In the genomic region with DNA sequence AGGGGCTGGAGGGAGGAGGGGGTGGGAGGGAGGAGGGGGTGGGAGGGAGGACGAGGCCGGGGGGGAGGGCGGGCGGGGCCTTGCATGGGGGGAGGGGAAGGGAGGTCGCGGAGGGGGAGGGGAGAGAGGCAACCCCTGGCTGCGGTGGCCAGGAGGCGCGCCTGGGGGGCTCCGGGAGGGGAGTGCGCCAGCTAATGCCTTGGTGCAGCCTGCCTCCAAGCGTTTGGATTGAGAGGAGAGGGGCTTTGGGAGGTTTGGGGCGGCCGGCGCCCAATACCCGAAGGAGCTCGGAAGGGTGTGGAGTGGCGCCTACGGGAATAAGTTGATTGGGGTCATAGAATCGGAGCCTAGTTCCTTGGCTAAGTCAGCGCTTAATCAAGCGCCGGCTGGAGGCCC, we compare ENCODE assay signal across 2 cellular contexts.
A peak's percentile ranks its signal among the peaks of the same experiment; 100 is the strongest.
TF ChIP-seq lines count a peak whose summit lies in the region.

No MANE protein-coding gene starts in this region.

TF ChIP-seq in IMR-90, 13 proteins besides CTCF, POLR2A, EP300 and RAD21:
- TF ChIP-seq MXI1 (IDR thresholded peaks at IDR 0.05; ENCODE audit: borderline replicate concordance, low read depth, low read length): no peak
- no peak for TF ChIP-seq SMC3 (IDR thresholded peaks at IDR 0.05; ENCODE audit: low read depth, low read length)
- no peak for TF ChIP-seq CHD1 (IDR thresholded peaks at IDR 0.05; ENCODE audit: low read depth, low read length)
- no peak for TF ChIP-seq RFX5 (IDR thresholded peaks at IDR 0.05; ENCODE audit: low read depth, low read length)
- TF ChIP-seq, protein P1, sequence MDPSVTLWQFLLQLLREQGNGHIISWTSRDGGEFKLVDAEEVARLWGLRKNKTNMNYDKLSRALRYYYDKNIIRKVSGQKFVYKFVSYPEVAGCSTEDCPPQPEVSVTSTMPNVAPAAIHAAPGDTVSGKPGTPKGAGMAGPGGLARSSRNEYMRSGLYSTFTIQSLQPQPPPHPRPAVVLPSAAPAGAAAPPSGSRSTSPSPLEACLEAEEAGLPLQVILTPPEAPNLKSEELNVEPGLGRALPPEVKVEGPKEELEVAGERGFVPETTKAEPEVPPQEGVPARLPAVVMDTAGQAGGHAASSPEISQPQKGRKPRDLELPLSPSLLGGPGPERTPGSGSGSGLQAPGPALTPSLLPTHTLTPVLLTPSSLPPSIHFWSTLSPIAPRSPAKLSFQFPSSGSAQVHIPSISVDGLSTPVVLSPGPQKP (IDR thresholded peaks at IDR 0.05; ENCODE audit: borderline replicate concordance, low read depth, low read length): no peak
- TF ChIP-seq MAFK (IDR thresholded peaks at IDR 0.05; ENCODE audit: low read depth, low read length): no peak
- TF ChIP-seq, protein P2, sequence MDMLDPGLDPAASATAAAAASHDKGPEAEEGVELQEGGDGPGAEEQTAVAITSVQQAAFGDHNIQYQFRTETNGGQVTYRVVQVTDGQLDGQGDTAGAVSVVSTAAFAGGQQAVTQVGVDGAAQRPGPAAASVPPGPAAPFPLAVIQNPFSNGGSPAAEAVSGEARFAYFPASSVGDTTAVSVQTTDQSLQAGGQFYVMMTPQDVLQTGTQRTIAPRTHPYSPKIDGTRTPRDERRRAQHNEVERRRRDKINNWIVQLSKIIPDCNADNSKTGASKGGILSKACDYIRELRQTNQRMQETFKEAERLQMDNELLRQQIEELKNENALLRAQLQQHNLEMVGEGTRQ (IDR thresholded peaks at IDR 0.05; ENCODE audit: low read depth, low read length): no peak
- TF ChIP-seq BHLHE40 (IDR thresholded peaks at IDR 0.05; ENCODE audit: low read depth, low read length): no peak
- no peak for TF ChIP-seq FOS (IDR thresholded peaks at IDR 0.05; ENCODE audit: low read depth, low read length)
- TF ChIP-seq RCOR1 (IDR thresholded peaks at IDR 0.05; ENCODE audit: insufficient replicate concordance, low read length): no peak
- no peak for TF ChIP-seq CEBPB (IDR thresholded peaks at IDR 0.05; ENCODE audit: low read depth, low read length)
- TF ChIP-seq NFE2L2 (IDR thresholded peaks at IDR 0.05; ENCODE audit: low read depth, low read length): no peak
- TF ChIP-seq MAZ (IDR thresholded peaks at IDR 0.05; ENCODE audit: borderline replicate concordance, low read depth, low read length): no peak
TF ChIP-seq in IMR-90: peak in this region for 0.

TF ChIP-seq in HepG2, 621 proteins besides CTCF, POLR2A, EP300 and RAD21 (continues in another document):
- TF ChIP-seq MTF1 (CRISPR knock-in tag; IDR thresholded peaks at IDR 0.05): no peak
- no peak for TF ChIP-seq MEF2D (CRISPR knock-in tag; IDR thresholded peaks at IDR 0.05)
- no peak for TF ChIP-seq ZZZ3 (CRISPR knock-in tag; IDR thresholded peaks at IDR 0.05; ENCODE audit: borderline replicate concordance)
- no peak for TF ChIP-seq ZSCAN20 (CRISPR knock-in tag; IDR thresholded peaks at IDR 0.05; ENCODE audit: borderline replicate concordance)
- TF ChIP-seq, protein P3, sequence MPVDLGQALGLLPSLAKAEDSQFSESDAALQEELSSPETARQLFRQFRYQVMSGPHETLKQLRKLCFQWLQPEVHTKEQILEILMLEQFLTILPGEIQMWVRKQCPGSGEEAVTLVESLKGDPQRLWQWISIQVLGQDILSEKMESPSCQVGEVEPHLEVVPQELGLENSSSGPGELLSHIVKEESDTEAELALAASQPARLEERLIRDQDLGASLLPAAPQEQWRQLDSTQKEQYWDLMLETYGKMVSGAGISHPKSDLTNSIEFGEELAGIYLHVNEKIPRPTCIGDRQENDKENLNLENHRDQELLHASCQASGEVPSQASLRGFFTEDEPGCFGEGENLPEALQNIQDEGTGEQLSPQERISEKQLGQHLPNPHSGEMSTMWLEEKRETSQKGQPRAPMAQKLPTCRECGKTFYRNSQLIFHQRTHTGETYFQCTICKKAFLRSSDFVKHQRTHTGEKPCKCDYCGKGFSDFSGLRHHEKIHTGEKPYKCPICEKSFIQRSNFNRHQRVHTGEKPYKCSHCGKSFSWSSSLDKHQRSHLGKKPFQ (CRISPR knock-in tag; IDR thresholded peaks at IDR 0.05; ENCODE audit: insufficient replicate concordance): peak; percentile 8
- TF ChIP-seq ZNF550 (CRISPR knock-in tag; IDR thresholded peaks at IDR 0.05; ENCODE audit: borderline replicate concordance): no peak
- no peak for TF ChIP-seq ZNF878 (CRISPR knock-in tag; IDR thresholded peaks at IDR 0.05)
- no peak for TF ChIP-seq GABPA (IDR thresholded peaks at IDR 0.05; ENCODE audit: low read depth, low read length)
- TF ChIP-seq GABPA (CRISPR knock-in tag; IDR thresholded peaks at IDR 0.05; ENCODE audit: low read depth): 0 out of 2 replicates have a peak, but pooled peaks have one; percentile 14
- TF ChIP-seq ZSCAN30 (CRISPR knock-in tag; IDR thresholded peaks at IDR 0.05): no peak
- 0 out of 2 replicates have a peak, but pooled peaks have one; percentile 5 for TF ChIP-seq HOXA5 (CRISPR knock-in tag; IDR thresholded peaks at IDR 0.05)
- TF ChIP-seq ZC3H13 (CRISPR knock-in tag; IDR thresholded peaks at IDR 0.05): no peak
- TF ChIP-seq ZFP41 (CRISPR knock-in tag; IDR thresholded peaks at IDR 0.05; ENCODE audit: borderline replicate concordance): no peak
- TF ChIP-seq KMT2A (CRISPR knock-in tag; IDR thresholded peaks at IDR 0.05): no peak
- peak; percentile 3; the same call in 1 of the 2 replicates for TF ChIP-seq EEA1 (CRISPR knock-in tag; IDR thresholded peaks at IDR 0.05; ENCODE audit: borderline replicate concordance)
- peak; percentile 6 for TF ChIP-seq RBM39 (IDR thresholded peaks at IDR 0.05; ENCODE audit: low read depth, low read length, poor library complexity, severe bottlenecking)
- TF ChIP-seq ZMYM2 (CRISPR knock-in tag; IDR thresholded peaks at IDR 0.05): no peak
- TF ChIP-seq ZBTB42 (CRISPR knock-in tag; IDR thresholded peaks at IDR 0.05): 0 out of 2 replicates have a peak, but pooled peaks have one; percentile 34
- no peak for TF ChIP-seq CBX1 (IDR thresholded peaks at IDR 0.05; ENCODE audit: low read depth)
- TF ChIP-seq FOXK1 (CRISPR knock-in tag; IDR thresholded peaks at IDR 0.05; ENCODE audit: borderline replicate concordance, low read depth): no peak
- no peak for TF ChIP-seq PRMT3 (CRISPR knock-in tag; IDR thresholded peaks at IDR 0.05; ENCODE audit: borderline replicate concordance, low read depth)
- TF ChIP-seq MAF1 (CRISPR knock-in tag; IDR thresholded peaks at IDR 0.05; ENCODE audit: borderline replicate concordance): no peak
- no peak for TF ChIP-seq JDP2 (CRISPR knock-in tag; IDR thresholded peaks at IDR 0.05; ENCODE audit: borderline replicate concordance)
- TF ChIP-seq, protein P4, sequence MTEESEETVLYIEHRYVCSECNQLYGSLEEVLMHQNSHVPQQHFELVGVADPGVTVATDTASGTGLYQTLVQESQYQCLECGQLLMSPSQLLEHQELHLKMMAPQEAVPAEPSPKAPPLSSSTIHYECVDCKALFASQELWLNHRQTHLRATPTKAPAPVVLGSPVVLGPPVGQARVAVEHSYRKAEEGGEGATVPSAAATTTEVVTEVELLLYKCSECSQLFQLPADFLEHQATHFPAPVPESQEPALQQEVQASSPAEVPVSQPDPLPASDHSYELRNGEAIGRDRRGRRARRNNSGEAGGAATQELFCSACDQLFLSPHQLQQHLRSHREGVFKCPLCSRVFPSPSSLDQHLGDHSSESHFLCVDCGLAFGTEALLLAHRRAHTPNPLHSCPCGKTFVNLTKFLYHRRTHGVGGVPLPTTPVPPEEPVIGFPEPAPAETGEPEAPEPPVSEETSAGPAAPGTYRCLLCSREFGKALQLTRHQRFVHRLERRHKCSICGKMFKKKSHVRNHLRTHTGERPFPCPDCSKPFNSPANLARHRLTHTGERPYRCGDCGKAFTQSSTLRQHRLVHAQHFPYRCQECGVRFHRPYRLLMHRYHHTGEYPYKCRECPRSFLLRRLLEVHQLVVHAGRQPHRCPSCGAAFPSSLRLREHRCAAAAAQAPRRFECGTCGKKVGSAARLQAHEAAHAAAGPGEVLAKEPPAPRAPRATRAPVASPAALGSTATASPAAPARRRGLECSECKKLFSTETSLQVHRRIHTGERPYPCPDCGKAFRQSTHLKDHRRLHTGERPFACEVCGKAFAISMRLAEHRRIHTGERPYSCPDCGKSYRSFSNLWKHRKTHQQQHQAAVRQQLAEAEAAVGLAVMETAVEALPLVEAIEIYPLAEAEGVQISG (CRISPR knock-in tag; IDR thresholded peaks at IDR 0.05): no peak
- peak; percentile 86; the same call in 1 of the 2 replicates for TF ChIP-seq PCBP1 (IDR thresholded peaks at IDR 0.05; ENCODE audit: borderline replicate concordance, low read depth, low read length)
- TF ChIP-seq PRPF4 (IDR thresholded peaks at IDR 0.05; ENCODE audit: low read depth, low read length, poor library complexity, severe bottlenecking): peak; percentile 38
- TF ChIP-seq, protein P5, sequence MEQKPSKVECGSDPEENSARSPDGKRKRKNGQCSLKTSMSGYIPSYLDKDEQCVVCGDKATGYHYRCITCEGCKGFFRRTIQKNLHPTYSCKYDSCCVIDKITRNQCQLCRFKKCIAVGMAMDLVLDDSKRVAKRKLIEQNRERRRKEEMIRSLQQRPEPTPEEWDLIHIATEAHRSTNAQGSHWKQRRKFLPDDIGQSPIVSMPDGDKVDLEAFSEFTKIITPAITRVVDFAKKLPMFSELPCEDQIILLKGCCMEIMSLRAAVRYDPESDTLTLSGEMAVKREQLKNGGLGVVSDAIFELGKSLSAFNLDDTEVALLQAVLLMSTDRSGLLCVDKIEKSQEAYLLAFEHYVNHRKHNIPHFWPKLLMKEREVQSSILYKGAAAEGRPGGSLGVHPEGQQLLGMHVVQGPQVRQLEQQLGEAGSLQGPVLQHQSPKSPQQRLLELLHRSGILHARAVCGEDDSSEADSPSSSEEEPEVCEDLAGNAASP (CRISPR knock-in tag; IDR thresholded peaks at IDR 0.05; ENCODE audit: borderline replicate concordance): no peak
- TF ChIP-seq RCOR2 (CRISPR knock-in tag; IDR thresholded peaks at IDR 0.05): no peak
- TF ChIP-seq ZNF678 (CRISPR knock-in tag; IDR thresholded peaks at IDR 0.05): peak; percentile 1; the same call in 1 of the 2 replicates
- TF ChIP-seq, protein P6, sequence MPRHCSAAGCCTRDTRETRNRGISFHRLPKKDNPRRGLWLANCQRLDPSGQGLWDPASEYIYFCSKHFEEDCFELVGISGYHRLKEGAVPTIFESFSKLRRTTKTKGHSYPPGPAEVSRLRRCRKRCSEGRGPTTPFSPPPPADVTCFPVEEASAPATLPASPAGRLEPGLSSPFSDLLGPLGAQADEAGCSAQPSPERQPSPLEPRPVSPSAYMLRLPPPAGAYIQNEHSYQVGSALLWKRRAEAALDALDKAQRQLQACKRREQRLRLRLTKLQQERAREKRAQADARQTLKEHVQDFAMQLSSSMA (CRISPR knock-in tag; IDR thresholded peaks at IDR 0.05): no peak
- TF ChIP-seq IRX3 (CRISPR knock-in tag; IDR thresholded peaks at IDR 0.05; ENCODE audit: borderline replicate concordance, low read depth): no peak
- TF ChIP-seq, protein P7, sequence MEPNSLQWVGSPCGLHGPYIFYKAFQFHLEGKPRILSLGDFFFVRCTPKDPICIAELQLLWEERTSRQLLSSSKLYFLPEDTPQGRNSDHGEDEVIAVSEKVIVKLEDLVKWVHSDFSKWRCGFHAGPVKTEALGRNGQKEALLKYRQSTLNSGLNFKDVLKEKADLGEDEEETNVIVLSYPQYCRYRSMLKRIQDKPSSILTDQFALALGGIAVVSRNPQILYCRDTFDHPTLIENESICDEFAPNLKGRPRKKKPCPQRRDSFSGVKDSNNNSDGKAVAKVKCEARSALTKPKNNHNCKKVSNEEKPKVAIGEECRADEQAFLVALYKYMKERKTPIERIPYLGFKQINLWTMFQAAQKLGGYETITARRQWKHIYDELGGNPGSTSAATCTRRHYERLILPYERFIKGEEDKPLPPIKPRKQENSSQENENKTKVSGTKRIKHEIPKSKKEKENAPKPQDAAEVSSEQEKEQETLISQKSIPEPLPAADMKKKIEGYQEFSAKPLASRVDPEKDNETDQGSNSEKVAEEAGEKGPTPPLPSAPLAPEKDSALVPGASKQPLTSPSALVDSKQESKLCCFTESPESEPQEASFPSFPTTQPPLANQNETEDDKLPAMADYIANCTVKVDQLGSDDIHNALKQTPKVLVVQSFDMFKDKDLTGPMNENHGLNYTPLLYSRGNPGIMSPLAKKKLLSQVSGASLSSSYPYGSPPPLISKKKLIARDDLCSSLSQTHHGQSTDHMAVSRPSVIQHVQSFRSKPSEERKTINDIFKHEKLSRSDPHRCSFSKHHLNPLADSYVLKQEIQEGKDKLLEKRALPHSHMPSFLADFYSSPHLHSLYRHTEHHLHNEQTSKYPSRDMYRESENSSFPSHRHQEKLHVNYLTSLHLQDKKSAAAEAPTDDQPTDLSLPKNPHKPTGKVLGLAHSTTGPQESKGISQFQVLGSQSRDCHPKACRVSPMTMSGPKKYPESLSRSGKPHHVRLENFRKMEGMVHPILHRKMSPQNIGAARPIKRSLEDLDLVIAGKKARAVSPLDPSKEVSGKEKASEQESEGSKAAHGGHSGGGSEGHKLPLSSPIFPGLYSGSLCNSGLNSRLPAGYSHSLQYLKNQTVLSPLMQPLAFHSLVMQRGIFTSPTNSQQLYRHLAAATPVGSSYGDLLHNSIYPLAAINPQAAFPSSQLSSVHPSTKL (CRISPR knock-in tag; IDR thresholded peaks at IDR 0.05): no peak
- TF ChIP-seq, protein P8, sequence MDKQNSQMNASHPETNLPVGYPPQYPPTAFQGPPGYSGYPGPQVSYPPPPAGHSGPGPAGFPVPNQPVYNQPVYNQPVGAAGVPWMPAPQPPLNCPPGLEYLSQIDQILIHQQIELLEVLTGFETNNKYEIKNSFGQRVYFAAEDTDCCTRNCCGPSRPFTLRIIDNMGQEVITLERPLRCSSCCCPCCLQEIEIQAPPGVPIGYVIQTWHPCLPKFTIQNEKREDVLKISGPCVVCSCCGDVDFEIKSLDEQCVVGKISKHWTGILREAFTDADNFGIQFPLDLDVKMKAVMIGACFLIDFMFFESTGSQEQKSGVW (CRISPR knock-in tag; IDR thresholded peaks at IDR 0.05; ENCODE audit: borderline replicate concordance): no peak
- no peak for TF ChIP-seq ZSCAN25 (CRISPR knock-in tag; IDR thresholded peaks at IDR 0.05)
- no peak for TF ChIP-seq PLRG1 (conservative IDR thresholded peaks at IDR 0.05)
- TF ChIP-seq SNAI1 (CRISPR knock-in tag; IDR thresholded peaks at IDR 0.05; ENCODE audit: borderline replicate concordance): no peak
- TF ChIP-seq CCDC6 (CRISPR knock-in tag; IDR thresholded peaks at IDR 0.05): 0 out of 2 replicates have a peak, but pooled peaks have one; percentile 15
- no peak; the same call in 1 of the 2 replicates for TF ChIP-seq STAG1 (CRISPR knock-in tag; IDR thresholded peaks at IDR 0.05)
- no peak for TF ChIP-seq POGZ (CRISPR knock-in tag; IDR thresholded peaks at IDR 0.05)
- TF ChIP-seq, protein P9, sequence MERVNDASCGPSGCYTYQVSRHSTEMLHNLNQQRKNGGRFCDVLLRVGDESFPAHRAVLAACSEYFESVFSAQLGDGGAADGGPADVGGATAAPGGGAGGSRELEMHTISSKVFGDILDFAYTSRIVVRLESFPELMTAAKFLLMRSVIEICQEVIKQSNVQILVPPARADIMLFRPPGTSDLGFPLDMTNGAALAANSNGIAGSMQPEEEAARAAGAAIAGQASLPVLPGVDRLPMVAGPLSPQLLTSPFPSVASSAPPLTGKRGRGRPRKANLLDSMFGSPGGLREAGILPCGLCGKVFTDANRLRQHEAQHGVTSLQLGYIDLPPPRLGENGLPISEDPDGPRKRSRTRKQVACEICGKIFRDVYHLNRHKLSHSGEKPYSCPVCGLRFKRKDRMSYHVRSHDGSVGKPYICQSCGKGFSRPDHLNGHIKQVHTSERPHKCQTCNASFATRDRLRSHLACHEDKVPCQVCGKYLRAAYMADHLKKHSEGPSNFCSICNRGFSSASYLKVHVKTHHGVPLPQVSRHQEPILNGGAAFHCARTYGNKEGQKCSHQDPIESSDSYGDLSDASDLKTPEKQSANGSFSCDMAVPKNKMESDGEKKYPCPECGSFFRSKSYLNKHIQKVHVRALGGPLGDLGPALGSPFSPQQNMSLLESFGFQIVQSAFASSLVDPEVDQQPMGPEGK (CRISPR knock-in tag; IDR thresholded peaks at IDR 0.05): peak; percentile 54; the same call in 1 of the 2 replicates
- no peak for TF ChIP-seq ZNF207 (IDR thresholded peaks at IDR 0.05; ENCODE audit: borderline replicate concordance)
- no peak for TF ChIP-seq KDM5A (IDR thresholded peaks at IDR 0.05; ENCODE audit: borderline replicate concordance, low read length)
- TF ChIP-seq HMG20A (CRISPR knock-in tag; IDR thresholded peaks at IDR 0.05; ENCODE audit: borderline replicate concordance): no peak
- no peak for TF ChIP-seq HOXA7 (CRISPR knock-in tag; IDR thresholded peaks at IDR 0.05)
